Comparison of ENCODE assay signal across 15 cellular contexts in the genomic region with DNA sequence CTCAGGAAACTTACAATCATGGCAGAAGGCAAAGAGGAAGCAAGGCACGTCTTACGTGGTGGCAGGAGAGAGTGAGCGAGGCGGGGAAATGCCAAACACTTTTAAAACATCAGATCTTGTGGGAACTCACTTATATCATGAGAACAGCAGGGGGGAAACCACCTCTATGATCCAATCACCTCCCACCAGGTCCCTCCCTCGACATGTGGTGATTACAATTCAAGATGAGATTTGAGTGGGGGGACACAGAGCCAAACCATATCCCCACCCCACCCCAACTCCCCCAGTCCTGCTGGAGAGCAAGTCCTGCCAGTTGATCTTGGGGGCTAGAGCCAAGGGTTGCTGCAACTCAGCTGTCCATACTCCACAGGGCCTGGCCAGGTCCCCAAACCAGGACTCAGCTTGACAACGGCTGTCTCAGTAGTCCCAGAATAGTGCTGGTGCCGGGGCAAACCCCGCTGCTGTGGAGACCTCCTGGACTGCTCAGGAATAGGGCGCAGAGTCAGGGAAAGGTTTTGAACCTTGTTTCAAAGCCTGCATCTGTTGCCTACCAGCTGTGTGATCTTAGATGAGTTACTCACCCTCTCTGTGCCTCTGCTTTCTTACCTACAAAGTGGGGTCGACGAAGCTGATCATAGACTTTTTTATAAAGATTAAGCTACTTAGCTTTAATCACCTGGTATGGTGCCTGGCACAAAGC.
DNase-seq lines count a peak whose midpoint lies in the region; ATAC-seq, FAIRE-seq and TF ChIP-seq lines count a peak whose summit lies in the region.
"Had no signal": no experiment of that assay in that cellular context is flagged by ENCODE, and none has a peak within 500 bp of the region (broad histone marks: within the 10 kb centered on the region; RNA-seq: fewer than 3 reads in every experiment).

No MANE protein-coding gene starts in this region.

- CTCF ChIA-PET in GM12878 (lab: Yijun Ruan, JAX), result interaction anchor here (0.6 to 3.3 kb wide), 3 partner anchors 16 to 199 kb away, joined by 3 to 37 read pairs (median 18); no protein-coding TSS in a partner anchor

- SMC1A ChIA-PET in GM12878 (lab: Charles Lee; ENCODE audit: uncharacterized antibody, unreplicated experiment), result interaction anchor here (1.1 to 1.4 kb wide), 2 partner anchors 200 to 205 kb away, joined by 4 read pairs; no protein-coding TSS in a partner anchor

- TF ChIP-seq RAD21 in GM12878 (IDR thresholded peaks at IDR 0.05; ENCODE audit: insufficient read depth, low read depth, low read length), result no peak

- peak; percentile 9; the same call in 2 of the 3 replicates for ATAC-seq in GM12878
- no peak for ATAC-seq in sciatic nerve
- no peak for ATAC-seq in HG02798 (IDR thresholded peaks at IDR 0.05; ENCODE audit: poor library complexity, unreplicated experiment)
- ATAC-seq: body of pancreas; effector memory CD8-positive, alpha-beta T cell; gastroesophageal sphincter; GM23338; T-helper 17 cell had no signal

- POLR2A ChIA-PET in GM12878 (lab: Charles Lee), result no interaction called here

- intact Hi-C loops in GM12878 (cut with micrococcal nuclease; ENCODE audit: unreplicated experiment) (loop anchor here (2.0 kb wide), 1 partner anchor 201 kb away; no protein-coding TSS in a partner anchor), sciatic nerve (cut with DNase I) (no loop called here)

- FAIRE-seq in GM12878 (lab: Jason Lieb, UNC), result no peak
- FAIRE-seq: GM19239 had no signal

- 68% methylated on average over 11 of the region's 11 CpGs for WGBS in GM12878 (ENCODE audit: insufficient coverage, insufficient replicate concordance, low lambda C conversion rate, missing lambda C conversion rate)

- H3K4me3 ChIP-seq in GM12878, result no peak overlapping the region
- H3K4me3 ChIP-seq: body of pancreas, gastroesophageal sphincter, GM23338, uterus had no signal

- RAD21 ChIA-PET in GM12878 (lab: Charles Lee; ENCODE audit: unreplicated experiment), result no interaction called here

- no peak for TF ChIP-seq POLR2A in GM12878 (IDR thresholded peaks at IDR 0.05; ENCODE audit: low read depth, low read length)

- peaks cover 17% of the 10 kb centered on the region for H3K4me1 ChIP-seq in GM12878 (ENCODE audit: control insufficient read depth, insufficient read depth, low read length)

- H2AFZ ChIP-seq in GM12878 (ENCODE audit: control insufficient read depth, low read depth, low read length), result no peak overlapping the region
- H2AFZ ChIP-seq: GM23338 had no signal

- no peak overlapping the region for H3K27ac ChIP-seq in GM12878 (ENCODE audit: control insufficient read depth, insufficient read depth)
- H3K27ac ChIP-seq: body of pancreas had no signal

- TF ChIP-seq EP300 in GM12878 (IDR thresholded peaks at IDR 0.05; ENCODE audit: borderline replicate concordance in 1 of 2, control insufficient read depth in 1 of 2, low read depth in 2 of 2, low read length in 2 of 2), result no peak

- H3K27me3 ChIP-seq in GM12878 (replicated peaks in 1 of 2; ENCODE audit: control insufficient read depth in 2 of 2, insufficient read depth in 2 of 2, low read length in 1 of 2), result no peaks in the 10 kb centered on the region
- H3K27me3 ChIP-seq: body of pancreas, gastroesophageal sphincter, uterus had no signal

- no TSS peak for BruUV-seq in GM12878 (replicated peaks; lab: Mats Ljungman, UMichigan)

- peak; percentile 46 for DNase-seq in activated CD4-positive, alpha-beta T cell treated with anti-CD3 and anti-CD28 coated beads for 48 hours
- no peak for DNase-seq in activated CD4-positive, alpha-beta T cell treated with anti-CD3 and anti-CD28 coated beads for 1 hour
- DNase-seq in KBM-7, result peak; percentile 39
- DNase-seq in GM12878 (ENCODE audit: low read depth, low spot score), result no peak
- DNase-seq in sciatic nerve (ENCODE audit: low spot score), result peak; percentile 45
- DNase-seq in NCI-H748 (lab: John Stamatoyannopoulos, UW; ENCODE audit: unreplicated experiment), result no peak
- no peak for DNase-seq in SIG-M5 treated with dmso at 0.1 percent for 504 hours (lab: John Stamatoyannopoulos, UW; ENCODE audit: unreplicated experiment)
- DNase-seq: body of pancreas; effector memory CD8-positive, alpha-beta T cell had no signal

- H3K9ac ChIP-seq in GM12878 (ENCODE audit: control insufficient read depth, insufficient read depth, low read length), result no peak overlapping the region

- H3K4me2 ChIP-seq in GM12878 (ENCODE audit: control insufficient read depth, insufficient read depth), result no peak overlapping the region
- H3K4me2 ChIP-seq: GM23338 had no signal

- no peak for TF ChIP-seq CTCF in GM12878 (IDR thresholded peaks at IDR 0.05 in 2 of 3, conservative IDR thresholded peaks at IDR 0.05 in 1 of 3; ENCODE audit: control insufficient read depth in 2 of 3, extremely low read depth in 1 of 3, insufficient read depth in 1 of 3, low read depth in 3 of 3, low read length in 3 of 3)

- no peaks in the 10 kb centered on the region for H4K20me1 ChIP-seq in GM12878 (ENCODE audit: control insufficient read depth, insufficient read depth)

- in situ Hi-C loops in KBM-7 (cut with MboI; ENCODE audit: low pct_unique_long_range_greater_than_20kb, low sequenced_read_pairs) (no loop called here), GM12878 (cut with MboI) (no loop called here)

- H3K9me3 ChIP-seq in GM12878 (replicated peaks; ENCODE audit: control insufficient read depth, insufficient read depth, low read length), result no peaks in the 10 kb centered on the region; the same call in 2 of the 3 replicates
- H3K9me3 ChIP-seq: body of pancreas, gastroesophageal sphincter, uterus had no signal

- H3K36me3 ChIP-seq in GM12878 (ENCODE audit: control insufficient read depth in 2 of 2, insufficient read depth in 2 of 2, low read length in 1 of 2), result peaks cover 0 to 3% of the 10 kb centered on the region in 2 experiments; a peak in 2 of 4 replicates
- H3K36me3 ChIP-seq: uterus had no signal

- H3K79me2 ChIP-seq in GM12878 (ENCODE audit: control insufficient read depth, insufficient read depth, low read length), result no peaks in the 10 kb centered on the region

TF ChIP-seq in GM12878, 131 proteins besides CTCF, POLR2A, EP300 and RAD21:
- TF ChIP-seq YBX1 (IDR thresholded peaks at IDR 0.05), result no peak
- TF ChIP-seq HDAC6 (IDR thresholded peaks at IDR 0.05; ENCODE audit: unreplicated experiment), result no peak
- no peak for TF ChIP-seq GABPA (IDR thresholded peaks at IDR 0.05; ENCODE audit: low read depth)
- no peak for TF ChIP-seq FOXK2 (IDR thresholded peaks at IDR 0.05)
- TF ChIP-seq IKZF2 (IDR thresholded peaks at IDR 0.05), result 0 out of 4 replicates have a peak, but pooled peaks of 1 of the 2 experiments have one; percentile 26
- TF ChIP-seq NR2C2 (IDR thresholded peaks at IDR 0.05; ENCODE audit: borderline replicate concordance, control insufficient read depth, insufficient read length, low read depth), result no peak
- no peak for TF ChIP-seq CEBPB (IDR thresholded peaks at IDR 0.05; ENCODE audit: borderline replicate concordance in 1 of 2, low read depth in 2 of 2, low read length in 2 of 2)
- TF ChIP-seq, protein P1, sequence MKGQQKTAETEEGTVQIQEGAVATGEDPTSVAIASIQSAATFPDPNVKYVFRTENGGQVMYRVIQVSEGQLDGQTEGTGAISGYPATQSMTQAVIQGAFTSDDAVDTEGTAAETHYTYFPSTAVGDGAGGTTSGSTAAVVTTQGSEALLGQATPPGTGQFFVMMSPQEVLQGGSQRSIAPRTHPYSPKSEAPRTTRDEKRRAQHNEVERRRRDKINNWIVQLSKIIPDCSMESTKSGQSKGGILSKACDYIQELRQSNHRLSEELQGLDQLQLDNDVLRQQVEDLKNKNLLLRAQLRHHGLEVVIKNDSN (IDR thresholded peaks at IDR 0.05; ENCODE audit: borderline replicate concordance, extremely low read length, insufficient read depth, low read depth, low read length), result no peak
- no peak for TF ChIP-seq SUZ12 (IDR thresholded peaks at IDR 0.05; ENCODE audit: unreplicated experiment)

Comparison
In these comparisons a context has a peak if more than half of its experiments do, and no peak if none do; other contexts are left out.
1. DNase-seq: peak in activated CD4-positive, alpha-beta T cell treated with anti-CD3 and anti-CD28 coated beads for 48 hours (single experiment), KBM-7 (single experiment) and sciatic nerve (single experiment); none in activated CD4-positive, alpha-beta T cell treated with anti-CD3 and anti-CD28 coated beads for 1 hour (single experiment), GM12878 (single experiment), NCI-H748 (single experiment) and SIG-M5 treated with dmso at 0.1 percent for 504 hours (single experiment).